ENCODE assay signal across 21 cellular contexts in the genomic region with DNA sequence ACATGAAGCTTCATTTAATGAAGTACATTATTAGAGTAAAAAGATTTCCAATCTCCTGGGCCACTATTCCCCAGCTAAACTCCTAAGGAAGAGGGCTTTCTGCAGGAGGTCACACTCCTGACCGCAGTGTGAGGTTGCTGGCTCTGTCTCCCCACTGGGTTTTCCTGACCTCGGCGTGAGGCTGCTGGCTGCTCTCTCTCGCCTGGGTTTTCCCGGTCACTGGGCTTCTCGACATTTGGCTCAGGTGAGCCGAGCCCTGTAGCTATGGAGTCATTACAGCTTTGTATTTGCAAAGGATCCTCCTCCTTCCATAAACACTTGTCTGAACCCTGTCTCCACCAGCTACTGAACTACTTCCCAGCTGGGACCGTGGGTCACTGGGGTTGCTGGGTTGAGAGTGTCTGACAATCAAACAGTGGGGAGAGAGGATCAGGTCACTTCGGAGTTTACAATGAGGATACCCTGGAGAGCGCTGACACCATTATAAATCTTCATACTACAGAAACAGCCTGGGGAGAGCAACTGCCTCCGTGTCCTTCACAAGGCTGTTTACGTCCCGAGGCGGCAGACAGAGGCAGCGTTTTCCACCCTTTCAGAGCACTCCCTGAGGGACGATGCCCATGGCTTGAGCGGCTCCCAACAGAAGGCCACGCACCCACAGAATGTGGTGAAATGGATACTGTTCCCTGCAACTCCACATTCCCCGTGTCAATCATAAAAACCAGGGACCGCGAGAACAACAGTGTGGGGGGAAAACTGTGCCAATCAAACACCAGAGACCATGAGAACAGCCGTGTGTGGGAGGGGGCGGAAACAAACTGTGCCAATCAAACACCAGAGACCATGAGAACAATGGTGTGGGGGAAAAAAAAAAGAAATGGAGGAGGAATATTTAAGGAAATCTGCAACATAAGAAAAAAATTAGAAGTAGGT.
DNase-seq lines count a peak whose midpoint lies in the region; ATAC-seq lines count a peak whose summit lies in the region.
"Had no signal": no experiment of that assay in that cellular context is flagged by ENCODE, and none has a peak within 500 bp of the region (broad histone marks: within the 10 kb centered on the region; RNA-seq: fewer than 3 reads in every experiment).

No MANE protein-coding gene starts in this region.

- in situ Hi-C loops in KBM-7 (cut with MboI; ENCODE audit: low pct_unique_long_range_greater_than_20kb, low sequenced_read_pairs): no loop called here

- DNase-seq in NCI-H510A treated with DMSO at 0.1 percent for 48 hours (lab: John Stamatoyannopoulos, UW) (peak; percentile 51), NCI-H510A (lab: John Stamatoyannopoulos, UW) (no peak), SJCRH30 (peak; percentile 44 to 58), left lobe of liver (ENCODE audit: low spot score) (peak; percentile 68), KBM-7 (no peak)
- DNase-seq in stimulated activated effector memory CD8-positive, alpha-beta T cell treated with anti-CD3 and anti-CD28 coated beads, Interleukin-12 subunit alpha, Interleukin-12 subunit beta, amount 100 ng/mL, for 72 hours (ENCODE audit: low spot score in 2 of 2): no peak
- DNase-seq: activated CD4-positive, alpha-beta T cell treated with anti-CD3 and anti-CD28 coated beads, Interleukin-2, amount 10 ng/mL, durations not matched to agents 24 days and 14 days; activated naive CD8-positive, alpha-beta T cell treated with anti-CD3 and anti-CD28 coated beads, Interleukin-2, amount 10 ng/mL, durations not matched to agents 7 days and 5 days; activated T-cell treated with anti-CD3 and anti-CD28 coated beads, Interleukin-2, amount 50 U/mL, for 1 hour; CD4-positive, CD25-positive, alpha-beta regulatory T cell; EL; HCEC 1CT; islet precursor cell; NCI-H1694; SHP77 treated with DMSO at 0.1 percent for 48 hours had no signal

- ATAC-seq in left lobe of liver: peak; percentile 94
- ATAC-seq in stimulated activated effector memory CD8-positive, alpha-beta T cell treated with anti-CD3 and anti-CD28 coated beads, Interleukin-12 subunit alpha, Interleukin-12 subunit beta, amount 100 ng/mL, for 72 hours: no peak
- ATAC-seq in activated CD4-positive, CD25-positive, alpha-beta regulatory T cell treated with anti-CD3 and anti-CD28 coated beads, Interleukin-2, amount 50 U/mL, for 24 hours: no peak
- ATAC-seq in HG03097 (IDR thresholded peaks at IDR 0.05; ENCODE audit: low FRiP score, unreplicated experiment): no peak
- ATAC-seq: A549, K562 had no signal

- H3K4me1 ChIP-seq in SJCRH30: peaks cover 23% of the 10 kb centered on the region
- H3K4me1 ChIP-seq: A549, prostate gland had no signal

- H3K9me3 Mint-ChIP-seq in stimulated activated effector memory CD8-positive, alpha-beta T cell treated with anti-CD3 and anti-CD28 coated beads, Interleukin-12 subunit alpha, Interleukin-12 subunit beta, amount 100 ng/mL, for 72 hours: no peaks in the 10 kb centered on the region
- H3K9me3 Mint-ChIP-seq: activated CD4-positive, alpha-beta T cell treated with anti-CD3 and anti-CD28 coated beads, Interleukin-2, amount 10 ng/mL, durations not matched to agents 24 days and 14 days; activated naive CD8-positive, alpha-beta T cell treated with anti-CD3 and anti-CD28 coated beads, Interleukin-2, amount 10 ng/mL, durations not matched to agents 7 days and 5 days had no signal

- peak overlapping the region; percentile 10 for H3K27ac Mint-ChIP-seq in stimulated activated effector memory CD8-positive, alpha-beta T cell treated with anti-CD3 and anti-CD28 coated beads, Interleukin-12 subunit alpha, Interleukin-12 subunit beta, amount 100 ng/mL, for 72 hours
- H3K27ac Mint-ChIP-seq: activated CD4-positive, alpha-beta T cell treated with anti-CD3 and anti-CD28 coated beads, Interleukin-2, amount 10 ng/mL, durations not matched to agents 24 days and 14 days; activated naive CD8-positive, alpha-beta T cell treated with anti-CD3 and anti-CD28 coated beads, Interleukin-2, amount 10 ng/mL, durations not matched to agents 7 days and 5 days had no signal

- peak overlapping the region; percentile 60 for H3K27ac ChIP-seq in SJCRH30
- H3K27ac ChIP-seq: A549, prostate gland, thoracic aorta had no signal

- no peaks in the 10 kb centered on the region; the same call in 1 of the 2 replicates for H3K36me3 ChIP-seq in SJCRH30

- no peaks in the 10 kb centered on the region for H3K9me3 ChIP-seq in SJCRH30 (replicated peaks)
- H3K9me3 ChIP-seq: A549, prostate gland, thoracic aorta had no signal

- H3K4me3 Mint-ChIP-seq in stimulated activated effector memory CD8-positive, alpha-beta T cell treated with anti-CD3 and anti-CD28 coated beads, Interleukin-12 subunit alpha, Interleukin-12 subunit beta, amount 100 ng/mL, for 72 hours: no peak overlapping the region
- H3K4me3 Mint-ChIP-seq: activated CD4-positive, alpha-beta T cell treated with anti-CD3 and anti-CD28 coated beads, Interleukin-2, amount 10 ng/mL, durations not matched to agents 24 days and 14 days; activated naive CD8-positive, alpha-beta T cell treated with anti-CD3 and anti-CD28 coated beads, Interleukin-2, amount 10 ng/mL, durations not matched to agents 7 days and 5 days; CD4-positive, CD25-positive, alpha-beta regulatory T cell had no signal

- H3K4me3 ChIP-seq in SJCRH30: peak overlapping the region; percentile 8; the same call in 1 of the 2 replicates
- H3K4me3 ChIP-seq: A549, K562, prostate gland, thoracic aorta had no signal

- no peaks in the 10 kb centered on the region for H3K27me3 ChIP-seq in SJCRH30

- no peaks in the 10 kb centered on the region for H3K36me3 Mint-ChIP-seq in stimulated activated effector memory CD8-positive, alpha-beta T cell treated with anti-CD3 and anti-CD28 coated beads, Interleukin-12 subunit alpha, Interleukin-12 subunit beta, amount 100 ng/mL, for 72 hours
- H3K36me3 Mint-ChIP-seq: activated naive CD8-positive, alpha-beta T cell treated with anti-CD3 and anti-CD28 coated beads, Interleukin-2, amount 10 ng/mL, durations not matched to agents 7 days and 5 days had no signal

- H3K4me1 Mint-ChIP-seq in stimulated activated effector memory CD8-positive, alpha-beta T cell treated with anti-CD3 and anti-CD28 coated beads, Interleukin-12 subunit alpha, Interleukin-12 subunit beta, amount 100 ng/mL, for 72 hours: no peaks in the 10 kb centered on the region
- H3K4me1 Mint-ChIP-seq: activated CD4-positive, alpha-beta T cell treated with anti-CD3 and anti-CD28 coated beads, Interleukin-2, amount 10 ng/mL, durations not matched to agents 24 days and 14 days; CD4-positive, CD25-positive, alpha-beta regulatory T cell had no signal

Comparison
In these comparisons a context has a peak if more than half of its experiments do, and no peak if none do; other contexts are left out.
1. DNase-seq: peak in NCI-H510A treated with DMSO at 0.1 percent for 48 hours (single experiment), SJCRH30 (2 of 2) and left lobe of liver (single experiment); none in NCI-H510A (single experiment), stimulated activated effector memory CD8-positive, alpha-beta T cell treated with anti-CD3 and anti-CD28 coated beads, Interleukin-12 subunit alpha, Interleukin-12 subunit beta, amount 100 ng/mL, for 72 hours (0 of 2) and KBM-7 (single experiment).